In the genomic region with DNA sequence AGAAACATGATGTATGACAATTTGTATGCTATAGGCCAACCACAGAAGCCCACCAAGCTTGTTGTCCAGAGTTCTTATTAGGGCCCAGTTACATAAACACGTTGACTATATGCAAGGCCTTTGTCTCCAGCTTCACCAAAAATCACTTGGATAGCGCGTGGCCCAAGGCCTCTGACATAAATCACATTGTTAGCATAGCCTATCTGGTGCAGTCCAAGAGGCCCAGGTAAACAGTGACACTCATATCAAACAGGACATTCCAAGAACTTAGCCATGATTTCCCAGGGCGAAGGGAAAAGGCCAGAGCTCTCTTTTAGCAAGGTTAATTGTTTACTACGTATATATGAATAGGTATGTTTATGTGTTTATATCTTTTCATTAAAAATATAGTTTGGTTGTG, we compare ENCODE assay signal across 28 cellular contexts.
"Had no signal": no experiment of that assay in that cellular context is flagged by ENCODE, and none has a peak within 500 bp of the region (broad histone marks: within the 10 kb centered on the region; RNA-seq: fewer than 3 reads in every experiment).

No MANE protein-coding gene starts in this region.

- H3K4me1 ChIP-seq: heart right ventricle, prostate gland, stomach, testis, thyroid gland, transverse colon, upper lobe of left lung had no signal

- DNase-seq: heart right ventricle; hippocampal formation; kidney glomerular epithelial cell; left cardiac atrium; mesendoderm; naive thymus-derived CD8-positive, alpha-beta T cell; nephron progenitor cell; ovary; posterior cingulate gyrus; retina; right cardiac atrium; stimulated activated CD4-positive, alpha-beta T cell treated with anti-CD3 and anti-CD28 coated beads, Interleukin-12 subunit alpha, Interleukin-12 subunit beta, amount 100 ng/mL, for 4 hours; stimulated activated CD4-positive, alpha-beta T cell treated with anti-CD3 and anti-CD28 coated beads, Interleukin-15, amount 100 ng/mL, for 24 hours; stimulated activated CD4-positive, alpha-beta T cell treated with anti-CD3 and anti-CD28 coated beads, Interleukin-2, amount 100 ng/mL, for 24 hours; stimulated activated CD4-positive, alpha-beta T cell treated with anti-CD3 and anti-CD28 coated beads, Interleukin-4, amount 100 ng/mL, for 1 hour; stimulated activated naive B cell treated with anti-CD40 and anti-IgM and Interleukin-4, amounts not matched to agents 10 μg/mL and 1 μg/mL and 100 μg/mL, for 72 hours; stimulated activated naive CD8-positive, alpha-beta T cell treated with anti-CD3 and anti-CD28 coated beads, Interleukin-15, Interleukin-2, amounts not matched to agents 100 U/mL and 50 U/mL, for 24 hours; stomach; testis; thyroid gland; transverse colon; upper lobe of left lung had no signal

- H3K27ac ChIP-seq: heart right ventricle, ovary, prostate gland, skin epidermis, stomach, testis, thyroid gland, transverse colon, upper lobe of left lung had no signal

- H3K36me3 Mint-ChIP-seq: mesothelial cell of epicardium; naive thymus-derived CD8-positive, alpha-beta T cell; stimulated activated naive B cell treated with anti-CD40 and anti-IgM and Interleukin-4, amounts not matched to agents 10 μg/mL and 1 μg/mL and 100 μg/mL, for 72 hours had no signal

- ATAC-seq: heart right ventricle; left cardiac atrium; left lobe of liver; naive thymus-derived CD8-positive, alpha-beta T cell; right cardiac atrium; sciatic nerve; stimulated activated naive B cell treated with anti-CD40 and anti-IgM and Interleukin-4, amounts not matched to agents 10 μg/mL and 1 μg/mL and 100 μg/mL, for 72 hours; stimulated activated naive CD8-positive, alpha-beta T cell treated with anti-CD3 and anti-CD28 coated beads, Interleukin-15, Interleukin-2, amounts not matched to agents 100 U/mL and 50 U/mL, for 24 hours had no signal

- H3K27me3 ChIP-seq: heart right ventricle, ovary, stomach, testis, thyroid gland, transverse colon, upper lobe of left lung had no signal

- H3K9me3 ChIP-seq: ovary, prostate gland, stomach, testis, thyroid gland, transverse colon, upper lobe of left lung had no signal

- H3K27ac Mint-ChIP-seq: mesothelial cell of epicardium; naive thymus-derived CD8-positive, alpha-beta T cell; nephron progenitor cell; stimulated activated naive B cell treated with anti-CD40 and anti-IgM and Interleukin-4, amounts not matched to agents 10 μg/mL and 1 μg/mL and 100 μg/mL, for 72 hours had no signal

- H3K4me3 Mint-ChIP-seq: mesothelial cell of epicardium; naive thymus-derived CD8-positive, alpha-beta T cell; nephron progenitor cell; stimulated activated naive B cell treated with anti-CD40 and anti-IgM and Interleukin-4, amounts not matched to agents 10 μg/mL and 1 μg/mL and 100 μg/mL, for 72 hours had no signal

- H3K4me3 ChIP-seq: heart right ventricle, lung, ovary, prostate gland, skin epidermis, stomach, testis, thyroid gland, transverse colon, upper lobe of left lung had no signal

- H3K4me1 Mint-ChIP-seq: naive thymus-derived CD8-positive, alpha-beta T cell; nephron progenitor cell had no signal

- H3K36me3 ChIP-seq: heart right ventricle, ovary, prostate gland, stomach, thyroid gland, transverse colon, upper lobe of left lung had no signal
